In the genomic region with DNA sequence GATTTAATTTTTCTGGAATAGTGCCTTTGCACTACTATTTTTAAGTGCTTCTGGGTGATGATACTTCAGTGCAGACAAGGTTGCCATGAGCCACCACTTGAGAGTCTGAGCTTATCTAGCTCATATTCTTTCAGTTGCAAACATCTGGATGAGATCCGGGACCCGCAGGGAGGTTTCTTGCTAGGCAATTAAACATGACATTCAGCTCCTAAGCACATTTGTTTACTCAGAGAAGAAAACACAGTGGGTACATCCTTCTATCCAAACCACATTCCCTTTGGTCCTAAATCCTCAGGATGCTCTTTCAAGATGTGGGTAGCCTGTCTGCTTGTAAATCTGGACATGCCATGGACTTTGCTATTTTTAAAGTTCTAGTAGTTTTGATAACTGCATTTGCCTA, we compare ENCODE assay signal across 1 cellular context.
TF ChIP-seq lines count a peak whose summit lies in the region.

No MANE protein-coding gene starts in this region.

TF ChIP-seq in IMR-90, 13 proteins besides CTCF, POLR2A, EP300 and RAD21:
- TF ChIP-seq RCOR1 (IDR thresholded peaks at IDR 0.05; ENCODE audit: insufficient replicate concordance, low read length), result no peak
- TF ChIP-seq MAFK (IDR thresholded peaks at IDR 0.05; ENCODE audit: low read depth, low read length), result no peak
- TF ChIP-seq NFE2L2 (IDR thresholded peaks at IDR 0.05; ENCODE audit: low read depth, low read length), result no peak
- no peak for TF ChIP-seq CEBPB (IDR thresholded peaks at IDR 0.05; ENCODE audit: low read depth, low read length)
- no peak for TF ChIP-seq CHD1 (IDR thresholded peaks at IDR 0.05; ENCODE audit: low read depth, low read length)
- TF ChIP-seq MXI1 (IDR thresholded peaks at IDR 0.05; ENCODE audit: borderline replicate concordance, low read depth, low read length), result no peak
- no peak for TF ChIP-seq BHLHE40 (IDR thresholded peaks at IDR 0.05; ENCODE audit: low read depth, low read length)
- TF ChIP-seq FOS (IDR thresholded peaks at IDR 0.05; ENCODE audit: low read depth, low read length), result no peak
